Comparison of ENCODE assay signal across 14 cellular contexts in the genomic region with DNA sequence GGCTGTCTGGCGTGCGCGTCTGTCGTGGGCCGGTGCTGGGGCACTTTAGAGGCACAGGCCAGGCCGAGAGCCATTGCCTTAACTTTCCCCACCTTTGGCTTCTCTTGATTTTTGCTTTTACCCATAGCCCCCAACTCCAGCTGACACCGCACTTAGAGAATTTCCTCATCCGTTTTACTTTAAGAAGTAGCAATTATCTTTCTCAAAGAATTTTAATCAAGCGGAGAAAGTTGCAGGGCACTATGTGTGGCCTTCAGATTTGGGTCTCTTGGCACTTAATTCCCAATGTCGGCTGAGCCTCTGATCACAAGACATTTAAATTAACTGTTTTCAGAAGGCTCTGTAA. TPM values are rescaled to one million over a fixed set of nuclear protein-coding genes. Genes with fewer than 3 reads are reported as not detected.
DNase-seq lines count a peak whose midpoint lies in the region; ATAC-seq and TF ChIP-seq lines count a peak whose summit lies in the region.
"Had no signal": no experiment of that assay in that cellular context is flagged by ENCODE, and none has a peak within 500 bp of the region (broad histone marks: within the 10 kb centered on the region; RNA-seq: fewer than 3 reads in every experiment).

No MANE protein-coding gene starts in this region.

- H3K27me3 Mint-ChIP-seq in activated T-cell treated with anti-CD3 and anti-CD28 coated beads, Interleukin-2, amount 50 U/mL, for 24 hours = peaks cover 83% of the 10 kb centered on the region
- no peaks in the 10 kb centered on the region for H3K27me3 Mint-ChIP-seq in MCF 10A (ENCODE audit: insufficient read depth, unreplicated experiment)

- WGBS in testis, 2 donors = 14 to 26% methylated on average over 10 of the region's 10 CpGs

- no TSS peak for BruUV-seq in MCF 10A (replicated peaks; lab: Mats Ljungman, UMichigan)

- peak overlapping the region; percentile 75 to 84 for H3K27ac ChIP-seq in testis

- TF ChIP-seq CTCF in MCF 10A (IDR thresholded peaks at IDR 0.05; ENCODE audit: unreplicated experiment) = no peak
- no peak for TF ChIP-seq CTCF in kidney epithelial cell (IDR thresholded peaks at IDR 0.05; ENCODE audit: insufficient read depth, low read length, poor library complexity, severe bottlenecking)
- no peak for TF ChIP-seq CTCF in testis (IDR thresholded peaks at IDR 0.05)

- H3K9me3 ChIP-seq in testis = no peaks in the 10 kb centered on the region

- TF ChIP-seq POLR2A in testis (IDR thresholded peaks at IDR 0.05) = no peak

- ATAC-seq in HG03342 (IDR thresholded peaks at IDR 0.05; ENCODE audit: unreplicated experiment) = no peak

- peak overlapping the region; percentile 18 for H3K27ac Mint-ChIP-seq in activated T-cell treated with anti-CD3 and anti-CD28 coated beads, Interleukin-2, amount 50 U/mL, for 24 hours
- H3K27ac Mint-ChIP-seq in MCF 10A (ENCODE audit: low read depth, unreplicated experiment) = no peak overlapping the region
- H3K27ac Mint-ChIP-seq: activated naive CD8-positive, alpha-beta T cell treated with anti-CD3 and anti-CD28 coated beads, Interleukin-2, amount 10 ng/mL, durations not matched to agents 7 days and 5 days; stimulated activated naive CD8-positive, alpha-beta T cell treated with anti-CD3 and anti-CD28 coated beads, Interleukin-15, Interleukin-2, amounts not matched to agents 100 ng/mL and 50 ng/mL, for 24 hours had no signal

- intact Hi-C loops in MCF 10A (cut with micrococcal nuclease) (no loop called here), testis (cut with DNase I; ENCODE audit: low total_unique reads) (no loop called here)

- H3K27me3 ChIP-seq in kidney epithelial cell (ENCODE audit: control insufficient read depth, insufficient read depth, low read length) (no peaks in the 10 kb centered on the region), testis (no peaks in the 10 kb centered on the region)

- peak overlapping the region; percentile 54 for H3K4me3 ChIP-seq in kidney epithelial cell (ENCODE audit: low read depth, low read length)
- H3K4me3 ChIP-seq in testis = peak overlapping the region; percentile 63 to 74

- no peaks in the 10 kb centered on the region for H3K4me1 ChIP-seq in testis

- H3K4me3 Mint-ChIP-seq in activated T-cell treated with anti-CD3 and anti-CD28 coated beads, Interleukin-2, amount 50 U/mL, for 24 hours = peak overlapping the region; percentile 42
- peak overlapping the region; percentile 57 for H3K4me3 Mint-ChIP-seq in MCF 10A (ENCODE audit: unreplicated experiment)
- H3K4me3 Mint-ChIP-seq: activated naive CD8-positive, alpha-beta T cell treated with anti-CD3 and anti-CD28 coated beads, Interleukin-2, amount 10 ng/mL, durations not matched to agents 7 days and 5 days had no signal

- CTCF ChIA-PET in MCF 10A (lab: Yijun Ruan, JAX) = no interaction called here

- DNase-seq in activated T-cell treated with anti-CD3 and anti-CD28 coated beads, Interleukin-2, amount 50 U/mL, for 24 hours = no peak
- DNase-seq in activated T-cell treated with anti-CD3 and anti-CD28 coated beads, Interleukin-2, amount 50 U/mL, for 48 hours = no peak
- DNase-seq in MCF 10A (ENCODE audit: unreplicated experiment) (no peak), kidney epithelial cell (ENCODE audit: low read depth) (no peak), testis (no peak), NOMO-1 (lab: John Stamatoyannopoulos, UW; ENCODE audit: unreplicated experiment in 2 of 2) (no peak), superior temporal gyrus (ENCODE audit: extremely low spot score) (no peak)
- DNase-seq: erythroblast; NCI-H1694 treated with DMSO at 0.1 percent for 48 hours; OCI-M1; stimulated activated CD4-positive, alpha-beta T cell treated with anti-CD3 and anti-CD28 coated beads, Interleukin-15, amount 100 ng/mL, for 24 hours had no signal

- POLR2A ChIA-PET in MCF 10A (lab: Yijun Ruan, JAX) = no interaction called here

- peaks cover 10% of the 10 kb centered on the region for H3K4me1 Mint-ChIP-seq in activated T-cell treated with anti-CD3 and anti-CD28 coated beads, Interleukin-2, amount 50 U/mL, for 24 hours (ENCODE audit: low read depth)
- no peaks in the 10 kb centered on the region for H3K4me1 Mint-ChIP-seq in MCF 10A (ENCODE audit: insufficient read depth, unreplicated experiment)

- H3K36me3 Mint-ChIP-seq in activated T-cell treated with anti-CD3 and anti-CD28 coated beads, Interleukin-2, amount 50 U/mL, for 24 hours (ENCODE audit: low read depth) = no peaks in the 10 kb centered on the region
- peaks cover 6% of the 10 kb centered on the region for H3K36me3 Mint-ChIP-seq in MCF 10A (ENCODE audit: insufficient read depth, unreplicated experiment)
- H3K36me3 Mint-ChIP-seq: activated naive CD8-positive, alpha-beta T cell treated with anti-CD3 and anti-CD28 coated beads, Interleukin-2, amount 10 ng/mL, durations not matched to agents 7 days and 5 days had no signal

- no peaks in the 10 kb centered on the region for H3K9me3 Mint-ChIP-seq in activated T-cell treated with anti-CD3 and anti-CD28 coated beads, Interleukin-2, amount 50 U/mL, for 24 hours
- no peaks in the 10 kb centered on the region for H3K9me3 Mint-ChIP-seq in MCF 10A (ENCODE audit: unreplicated experiment)
- H3K9me3 Mint-ChIP-seq: activated naive CD8-positive, alpha-beta T cell treated with anti-CD3 and anti-CD28 coated beads, Interleukin-2, amount 10 ng/mL, durations not matched to agents 7 days and 5 days; stimulated activated naive CD8-positive, alpha-beta T cell treated with anti-CD3 and anti-CD28 coated beads, Interleukin-15, Interleukin-2, amounts not matched to agents 100 ng/mL and 50 ng/mL, for 24 hours had no signal

- H3K36me3 ChIP-seq in kidney epithelial cell (ENCODE audit: control insufficient read depth, insufficient read depth, low read length) = no peaks in the 10 kb centered on the region
- H3K36me3 ChIP-seq in testis (ENCODE audit: low read depth, missing control alignments) = no peaks in the 10 kb centered on the region

RNA-seq across cellular contexts. Expression of a gene that starts 1.2 kb away (rescaled TPM):
- total RNA-seq in MCF 10A (2022) (3.4 and 4.3 TPM in 2 replicates), kidney epithelial cell (208 and 210 TPM in 2 replicates), testis (10 to 100 TPM; 42.5 to 69.9 TPM)
- polyA plus RNA-seq in testis (ENCODE audit: insufficient read depth, low read depth, low replicate concordance) = 29.5 TPM
- total RNA-seq: activated naive CD8-positive, alpha-beta T cell treated with anti-CD3 and anti-CD28 coated beads, Interleukin-2, amount 10 ng/mL, durations not matched to agents 7 days and 5 days had no signal

RNA-seq across cellular contexts. Expression of a gene that starts 38.3 kb away (rescaled TPM):
- total RNA-seq in MCF 10A (2022) = 15.4 and 18.0 TPM in 2 replicates
- 6.6 and 9.0 TPM in 2 replicates for total RNA-seq in kidney epithelial cell
- total RNA-seq in testis = 10 to 100 TPM; 18.8 to 24.6 TPM
- 23.0 TPM for polyA plus RNA-seq in testis (ENCODE audit: insufficient read depth, low read depth, low replicate concordance)
